8 cellular contexts compared by ENCODE assay signal in genomic region chr11:96012086-96012824, GRCh38.
DNase-seq lines count a peak whose midpoint lies in the region; ATAC-seq and TF ChIP-seq lines count a peak whose summit lies in the region.

No MANE protein-coding gene starts in this region.

- H3K79me1 ChIP-seq in neuronal stem cell (ENCODE audit: low read depth, low read length), result no peaks in the 10 kb centered on the region

- H3K4ac ChIP-seq in neuronal stem cell (ENCODE audit: low read length), result no peak overlapping the region

- no peaks in the 10 kb centered on the region for H3K36me3 ChIP-seq in neuronal stem cell (replicated peaks in 1 of 2; ENCODE audit: control insufficient read depth in 2 of 2, insufficient read depth in 2 of 2, low read length in 2 of 2)

- H3K9me3 ChIP-seq in neuronal stem cell (replicated peaks in 1 of 2; ENCODE audit: control insufficient read depth in 2 of 2, insufficient read depth in 1 of 2, low read depth in 1 of 2, low read length in 2 of 2), result no peaks in the 10 kb centered on the region

- H4K91ac ChIP-seq in neuronal stem cell (ENCODE audit: low read depth, low read length, poor library complexity), result no peak overlapping the region

- no peak overlapping the region for H2BK15ac ChIP-seq in neuronal stem cell (ENCODE audit: low read length)

- H2BK12ac ChIP-seq in neuronal stem cell (ENCODE audit: low read length), result no peak overlapping the region

- no peak overlapping the region for H4K8ac ChIP-seq in neuronal stem cell (ENCODE audit: low read depth, low read length)

- H3K27ac ChIP-seq in neuronal stem cell (replicated peaks; ENCODE audit: low read length), result no peak overlapping the region

- TF ChIP-seq CTCF in fibroblast of the aortic adventitia (IDR thresholded peaks at IDR 0.05; ENCODE audit: insufficient read depth, low read length), result peak; percentile 88

- no peak overlapping the region for H3K23ac ChIP-seq in neuronal stem cell (ENCODE audit: low read depth, low read length, poor library complexity)

- peaks cover 6 to 37% of the 10 kb centered on the region in 2 donors for H3K4me1 ChIP-seq in neuronal stem cell (ENCODE audit: control insufficient read depth in 2 of 2, insufficient read depth in 1 of 2, low read depth in 1 of 2, low read length in 2 of 2)

- no peak overlapping the region for H3K9ac ChIP-seq in neuronal stem cell (ENCODE audit: low read depth, low read length, poor library complexity)

- H3K18ac ChIP-seq in neuronal stem cell (ENCODE audit: low read length), result no peak overlapping the region

- no CpG with 5 or more reads among the region's 8 CpGs for WGBS in neuronal stem cell (ENCODE audit: extremely low coverage in 2 of 2, insufficient read length in 2 of 2, insufficient replicate concordance in 1 of 2), 2 donors

- H2BK5ac ChIP-seq in neuronal stem cell (ENCODE audit: low read length), result no peak overlapping the region

- DNase-seq in AG08395 (ENCODE audit: low spot score), result peak; percentile 51
- DNase-seq in NCI-H774 (lab: John Stamatoyannopoulos, UW), result peak; percentile 78
- DNase-seq in activated T-helper 1 cell treated with Interleukin-2 at 50 U/mL for 16 hours (ENCODE audit: low read depth), result peak; percentile 37
- peak; percentile 81 for DNase-seq in fibroblast of the aortic adventitia (ENCODE audit: low read depth)
- peak; percentile 36 for DNase-seq in neuronal stem cell (ENCODE audit: low spot score)
- no peak for DNase-seq in NCI-H187 treated with DMSO at 0.1 percent for 48 hours (lab: John Stamatoyannopoulos, UW)

- no peak overlapping the region for H3K4me3 ChIP-seq in fibroblast of the aortic adventitia (ENCODE audit: low read depth, low read length)
- no peak overlapping the region for H3K4me3 ChIP-seq in neuronal stem cell (ENCODE audit: low read length in 2 of 2)

- no peak overlapping the region for H3K4me2 ChIP-seq in neuronal stem cell (ENCODE audit: insufficient read depth, low read length, poor library complexity, severe bottlenecking)

- H3K14ac ChIP-seq in neuronal stem cell (ENCODE audit: low read length), result no peak overlapping the region

- H2AFZ ChIP-seq in neuronal stem cell (ENCODE audit: low read length), result peak overlapping the region; percentile 30

- H3K27me3 ChIP-seq in neuronal stem cell (ENCODE audit: control insufficient read depth in 3 of 3, insufficient read depth in 3 of 3, low read depth in 1 of 3, low read length in 3 of 3), result no peaks in the 10 kb centered on the region

- ATAC-seq in GM18517 (IDR thresholded peaks at IDR 0.05; ENCODE audit: unreplicated experiment), result peak; percentile 95
- peak; percentile 84 for ATAC-seq in HG03025 (IDR thresholded peaks at IDR 0.05; ENCODE audit: low FRiP score, unreplicated experiment)

- H2BK120ac ChIP-seq in neuronal stem cell (ENCODE audit: low read depth, low read length), result no peak overlapping the region

- H2AK5ac ChIP-seq in neuronal stem cell (ENCODE audit: low read depth, low read length), result no peak overlapping the region
